In the genomic region with DNA sequence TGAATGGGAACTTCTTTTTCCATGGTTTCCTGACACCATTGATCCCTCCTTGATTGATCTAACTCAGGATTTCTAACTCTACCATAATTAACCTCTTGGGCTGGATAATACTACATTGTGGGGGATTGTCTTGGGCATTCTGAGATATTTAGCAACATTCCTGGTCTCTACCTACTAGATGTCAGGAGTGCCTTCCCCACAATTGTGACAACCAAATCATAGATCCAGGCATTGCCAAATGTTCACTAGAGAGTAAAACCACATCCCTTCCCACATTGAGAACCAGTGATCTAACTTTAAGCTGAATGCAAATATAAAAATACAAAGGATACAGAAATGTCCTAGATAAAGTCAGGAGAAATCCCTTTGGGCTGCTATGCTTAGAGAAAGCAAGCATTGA, we compare ENCODE assay signal across 20 cellular contexts. TPM values are rescaled to one million over a fixed set of nuclear protein-coding genes. Genes with fewer than 3 reads are reported as not detected.
DNase-seq lines count a peak whose midpoint lies in the region; ATAC-seq and FAIRE-seq lines count a peak whose summit lies in the region.
"Had no signal": no experiment of that assay in that cellular context is flagged by ENCODE, and none has a peak within 500 bp of the region (broad histone marks: within the 10 kb centered on the region; RNA-seq: fewer than 3 reads in every experiment).

No MANE protein-coding gene starts in this region.

- no peak for ATAC-seq in left cardiac atrium
- ATAC-seq: A549; CD8-positive, alpha-beta T cell had no signal

- no peak overlapping the region for H3K4me3 ChIP-seq in BLaER1 treated with 17β-estradiol and CSF1 and Interleukin-3, amounts not matched to agents 10 nM and 100 nM
- H3K4me3 ChIP-seq: A549, HAP-1 had no signal

- H3K4me2 ChIP-seq in BLaER1 treated with 17β-estradiol and CSF1 and Interleukin-3, amounts not matched to agents 10 nM and 100 nM, result peak overlapping the region in 8 of 11 experiments; percentile 11 to 43 (median 27); a peak in 12 of 22 replicates
- H3K4me2 ChIP-seq: A549 had no signal

- no peaks in the 10 kb centered on the region for H3K27me3 ChIP-seq in BLaER1 treated with 17β-estradiol and CSF1 and Interleukin-3, amounts not matched to agents 10 nM and 100 nM

- no peak overlapping the region for H3K27ac ChIP-seq in BLaER1 treated with 17β-estradiol and CSF1 and Interleukin-3, amounts not matched to agents 10 nM and 100 nM
- H3K27ac ChIP-seq: A549, C4-2B had no signal

- peaks cover 6 to 20% (median 15%) of the 10 kb centered on the region in 11 experiments; a peak in 17 of 22 replicates for H3K9me3 ChIP-seq in BLaER1 treated with 17β-estradiol and CSF1 and Interleukin-3, amounts not matched to agents 10 nM and 100 nM (replicated peaks in 1 of 11)
- H3K9me3 ChIP-seq: A549, Caco-2, HAP-1 had no signal

- no peak overlapping the region for H3K9ac ChIP-seq in BLaER1 treated with 17β-estradiol and CSF1 and Interleukin-3, amounts not matched to agents 10 nM and 100 nM

- DNase-seq in RCC 7860 (ENCODE audit: low spot score), result peak; percentile 3
- DNase-seq in kidney tubule cell (ENCODE audit: low spot score), result peak; percentile 64
- no peak for DNase-seq in left cardiac atrium
- no peak for DNase-seq in NCI-H1436 treated with DMSO at 0.1 percent for 48 hours (lab: John Stamatoyannopoulos, UW)
- DNase-seq in NCI-H1694 (lab: John Stamatoyannopoulos, UW), result no peak
- DNase-seq: 8988T; Caco-2; CD4-positive, CD25-positive, alpha-beta regulatory T cell; CD8-positive, alpha-beta T cell; DMS153; DND-41; GOT3; HFFc6 had no signal

- peak; percentile 4 for FAIRE-seq in RCC 7860 (lab: Jason Lieb, UNC)
- FAIRE-seq: A549, G401.6, GM12892, H54 had no signal

- intact Hi-C loops in left cardiac atrium (cut with DNase I), result no loop called here

- H4K20me1 ChIP-seq in BLaER1 treated with 17β-estradiol and CSF1 and Interleukin-3, amounts not matched to agents 10 nM and 100 nM, result no peaks in the 10 kb centered on the region

- H3K4me1 ChIP-seq in BLaER1 treated with 17β-estradiol and CSF1 and Interleukin-3, amounts not matched to agents 10 nM and 100 nM, result peaks cover 0 to 9% (median 8%) of the 10 kb centered on the region in 10 experiments; a peak in 8 of 20 replicates
- H3K4me1 ChIP-seq: A549, Caco-2, HAP-1 had no signal

- H3K36me3 ChIP-seq in BLaER1 treated with 17β-estradiol and CSF1 and Interleukin-3, amounts not matched to agents 10 nM and 100 nM, result no peaks in the 10 kb centered on the region
- H3K36me3 ChIP-seq: HAP-1 had no signal

RNA-seq across cellular contexts. Expression of gene CCDC198, which starts 36.9 kb away (rescaled TPM):
- total RNA-seq in left cardiac atrium, result not detected
- total RNA-seq: CD4-positive, CD25-positive, alpha-beta regulatory T cell; CD8-positive, alpha-beta T cell; HFFc6 had no signal

Comparison
In these comparisons a context has a peak if more than half of its experiments do, and no peak if none do; other contexts are left out.
1. DNase-seq: peak in RCC 7860 (single experiment) and kidney tubule cell (single experiment); none in left cardiac atrium (single experiment), NCI-H1436 treated with DMSO at 0.1 percent for 48 hours (single experiment) and NCI-H1694 (single experiment).